ENCODE assay signal across 12 cellular contexts in genomic region chr10:74179124-74179710, GRCh38. TPM values are rescaled to one million over a fixed set of nuclear protein-coding genes. Genes with fewer than 3 reads are reported as not detected.
A peak's percentile ranks its signal among the peaks of the same experiment; 100 is the strongest.
DNase-seq lines count a peak whose midpoint lies in the region; ATAC-seq, FAIRE-seq and TF ChIP-seq lines count a peak whose summit lies in the region.
"Had no signal": no experiment of that assay in that cellular context is flagged by ENCODE, and none has a peak within 500 bp of the region (broad histone marks: within the 10 kb centered on the region; RNA-seq: fewer than 3 reads in every experiment).

No MANE protein-coding gene starts in this region.

- FAIRE-seq in RCC 7860 (lab: Jason Lieb, UNC), result no peak
- FAIRE-seq: TTC549 had no signal

- no peaks in the 10 kb centered on the region for H3K9me3 Mint-ChIP-seq in MCF 10A (ENCODE audit: unreplicated experiment)
- no peaks in the 10 kb centered on the region for H3K9me3 Mint-ChIP-seq in endodermal cell

- no TSS peak for BruUV-seq in MCF 10A (replicated peaks; lab: Mats Ljungman, UMichigan)

- H3K27me3 ChIP-seq in breast epithelium (no peaks in the 10 kb centered on the region), endodermal cell (ENCODE audit: control insufficient read depth, insufficient read depth, low read length, poor library complexity, severe bottlenecking) (no peaks in the 10 kb centered on the region), subcutaneous abdominal adipose tissue (ENCODE audit: control insufficient read depth in 5 of 5, insufficient read depth in 4 of 5, low read length in 5 of 5) (no peaks in the 10 kb centered on the region), uterus (no peaks in the 10 kb centered on the region)

- no peak overlapping the region for H3K4me3 ChIP-seq in breast epithelium
- peak overlapping the region; percentile 65 for H3K4me3 ChIP-seq in endodermal cell (ENCODE audit: low read length)
- no peak overlapping the region for H3K4me3 ChIP-seq in subcutaneous abdominal adipose tissue (ENCODE audit: low read depth in 1 of 5, low read length in 5 of 5)
- no peak overlapping the region for H3K4me3 ChIP-seq in uterus
- H3K4me3 ChIP-seq: skin epidermis had no signal

- H3K4me1 ChIP-seq in breast epithelium (peaks cover 0 to 7% of the 10 kb centered on the region in 2 donors), endodermal cell (ENCODE audit: control insufficient read depth, insufficient read depth, low read length) (no peaks in the 10 kb centered on the region), subcutaneous abdominal adipose tissue (ENCODE audit: control insufficient read depth in 5 of 5, insufficient read depth in 5 of 5, low read length in 5 of 5) (peaks cover 0 to 36% (median 18%) of the 10 kb centered on the region in 5 donors), uterus (no peaks in the 10 kb centered on the region)

- 93 to 96% methylated on average over 2 of the region's 2 CpGs for WGBS in endodermal cell (ENCODE audit: insufficient coverage in 1 of 2, insufficient read length in 1 of 2), 2 experiments

- ATAC-seq in HG02973 (IDR thresholded peaks at IDR 0.05; ENCODE audit: unreplicated experiment) (no peak), HG03565 (IDR thresholded peaks at IDR 0.05; ENCODE audit: unreplicated experiment) (no peak)

- H3K4me3 Mint-ChIP-seq in MCF 10A (ENCODE audit: unreplicated experiment) (no peak overlapping the region), endodermal cell (no peak overlapping the region)

- CTCF ChIA-PET in MCF 10A (lab: Yijun Ruan, JAX), result no interaction called here

- H3K9ac ChIP-seq in endodermal cell (ENCODE audit: extremely low read depth, low read length, poor library complexity, severe bottlenecking), result no peak overlapping the region
- no peak overlapping the region for H3K9ac ChIP-seq in subcutaneous abdominal adipose tissue (ENCODE audit: low read length in 5 of 5)

- no peaks in the 10 kb centered on the region for H3K27me3 Mint-ChIP-seq in MCF 10A (ENCODE audit: insufficient read depth, unreplicated experiment)
- no peaks in the 10 kb centered on the region for H3K27me3 Mint-ChIP-seq in endodermal cell (ENCODE audit: insufficient read depth)

- H3K27ac ChIP-seq in breast epithelium (no peak overlapping the region), endodermal cell (ENCODE audit: low read depth, low read length) (no peak overlapping the region), subcutaneous abdominal adipose tissue (ENCODE audit: low read depth, low read length) (peak overlapping the region; percentile 28), uterus (no peak overlapping the region)

- H3K4me1 Mint-ChIP-seq in MCF 10A (ENCODE audit: insufficient read depth, unreplicated experiment), result peaks cover 20% of the 10 kb centered on the region
- peaks cover 12% of the 10 kb centered on the region for H3K4me1 Mint-ChIP-seq in endodermal cell

- TF ChIP-seq POLR2A in breast epithelium (IDR thresholded peaks at IDR 0.05), result no peak
- no peak for TF ChIP-seq POLR2A in uterus (IDR thresholded peaks at IDR 0.05)

- peaks cover 15% of the 10 kb centered on the region for H3K36me3 Mint-ChIP-seq in MCF 10A (ENCODE audit: insufficient read depth, unreplicated experiment)
- H3K36me3 Mint-ChIP-seq in endodermal cell (ENCODE audit: low read depth), result no peaks in the 10 kb centered on the region

- H3K36me3 ChIP-seq in breast epithelium, result no peaks in the 10 kb centered on the region
- no peaks in the 10 kb centered on the region for H3K36me3 ChIP-seq in endodermal cell (ENCODE audit: control insufficient read depth, insufficient read depth, low read length)
- no peaks in the 10 kb centered on the region for H3K36me3 ChIP-seq in subcutaneous abdominal adipose tissue (ENCODE audit: control insufficient read depth in 5 of 5, insufficient read depth in 5 of 5, low read length in 5 of 5)
- no peaks in the 10 kb centered on the region for H3K36me3 ChIP-seq in uterus

- TF ChIP-seq CTCF in MCF 10A (IDR thresholded peaks at IDR 0.05; ENCODE audit: unreplicated experiment), result no peak
- TF ChIP-seq CTCF in breast epithelium (IDR thresholded peaks at IDR 0.05), result no peak
- no peak for TF ChIP-seq CTCF in endodermal cell (conservative IDR thresholded peaks at IDR 0.05)
- no peak for TF ChIP-seq CTCF in uterus (IDR thresholded peaks at IDR 0.05)

- intact Hi-C loops in MCF 10A (cut with micrococcal nuclease) (no loop called here), breast epithelium (cut with DNase I; ENCODE audit: low total_unique reads) (no loop called here), uterus (cut with DNase I; ENCODE audit: low total_unique reads) (no loop called here)

- H3K9me3 ChIP-seq in breast epithelium (no peaks in the 10 kb centered on the region), endodermal cell (ENCODE audit: control insufficient read depth, low read length) (no peaks in the 10 kb centered on the region), subcutaneous abdominal adipose tissue (ENCODE audit: control insufficient read depth in 5 of 5, low read length in 5 of 5) (no peaks in the 10 kb centered on the region), uterus (no peaks in the 10 kb centered on the region)

- H3K27ac Mint-ChIP-seq in MCF 10A (ENCODE audit: low read depth, unreplicated experiment), result peak overlapping the region; percentile 36
- H3K27ac Mint-ChIP-seq in endodermal cell, result peak overlapping the region; percentile 5

- POLR2A ChIA-PET in MCF 10A (lab: Yijun Ruan, JAX), result interaction anchor here (0.6 to 3.8 kb wide), 7 partner anchors 11 to 393 kb away, joined by 3 to 146 read pairs (median 9); partner anchors contain the start of genes ADK and AP3M1

- DNase-seq in MCF 10A (ENCODE audit: unreplicated experiment) (no peak), breast epithelium (ENCODE audit: low spot score in 2 of 2) (no peak), RCC 7860 (ENCODE audit: low spot score) (peak; percentile 65), endodermal cell (no peak), uterus (no peak)
- DNase-seq: activated effector memory CD4-positive, alpha-beta T cell treated with anti-CD3 and anti-CD28 coated beads, Interleukin-2, amount 50 U/mL, for 16 hours; cerebellar nuclear complex had no signal

RNA-seq across cellular contexts. Expression of gene ADK, which starts 28.2 kb away (rescaled TPM):
- total RNA-seq in MCF 10A (2022) (96.6 and 98.6 TPM in 2 replicates), breast epithelium (10 to 100 TPM; 27.2 to 50.8 (median 40.0) TPM), endodermal cell (10 to 100 TPM; 23.6 to 36.7 TPM), uterus (10 to 100 TPM; 12.6 to 41.1 (median 19.0) TPM)
- polyA plus RNA-seq in endodermal cell (2013, experiment 1 of 2), result 37.2 TPM
- 39.2 TPM for polyA plus RNA-seq in endodermal cell (2013, experiment 2 of 2)

RNA-seq across cellular contexts. Expression of gene AP3M1, which starts 28.6 kb away (rescaled TPM):
- 31.2 and 35.0 TPM in 2 replicates for total RNA-seq in MCF 10A (2022)
- 10 to 100 TPM; 22.3 to 38.1 (median 23.2) TPM for total RNA-seq in breast epithelium
- total RNA-seq in endodermal cell, result 10 to 100 TPM; 47.2 to 53.5 TPM
- polyA plus RNA-seq in endodermal cell (2013, experiment 1 of 2), result 72.4 TPM
- 64.9 TPM for polyA plus RNA-seq in endodermal cell (2013, experiment 2 of 2)
- 10 to 100 TPM; 13.8 to 37.8 (median 28.4) TPM for total RNA-seq in uterus
